Comparison of ENCODE assay signal across 8 cellular contexts in the genomic region with DNA sequence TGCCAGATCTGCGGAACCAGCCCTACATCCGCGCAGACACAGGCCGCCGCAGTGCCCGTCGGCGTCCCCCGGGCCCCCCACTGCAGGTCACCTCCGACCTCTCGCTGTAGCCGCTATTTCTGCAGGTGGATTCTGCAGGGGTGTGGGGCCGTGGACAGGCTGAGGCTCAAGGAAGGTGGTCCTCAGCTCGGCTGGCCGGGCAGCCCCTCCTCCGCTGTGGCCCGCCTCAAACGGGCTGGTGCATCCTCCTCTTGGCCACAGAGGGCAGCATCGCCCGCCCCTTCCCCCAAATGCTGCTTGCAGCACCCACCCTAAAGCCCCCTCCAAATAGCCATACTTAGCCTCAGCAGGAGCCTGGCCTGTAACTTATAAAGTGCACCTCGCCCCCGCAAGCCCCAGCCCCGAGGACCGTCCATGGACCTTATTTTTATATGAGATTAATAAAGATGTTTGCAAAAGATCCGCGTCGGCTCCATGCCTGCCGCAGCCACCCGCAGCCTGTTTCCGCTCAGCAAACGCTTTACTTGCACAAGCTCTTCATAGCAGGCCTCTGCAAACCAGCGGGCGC. TPM values are rescaled to one million over a fixed set of nuclear protein-coding genes. Genes with fewer than 3 reads are reported as not detected.
DNase-seq lines count a peak whose midpoint lies in the region; ATAC-seq and TF ChIP-seq lines count a peak whose summit lies in the region.

No MANE protein-coding gene starts in this region.

- TF ChIP-seq CTCF in CD4-positive, alpha-beta T cell (IDR thresholded peaks at IDR 0.05) = peak; percentile 69
- TF ChIP-seq CTCF in fibroblast of lung (conservative IDR thresholded peaks at IDR 0.05 in 1 of 2, IDR thresholded peaks at IDR 0.05 in 1 of 2; ENCODE audit: low read depth in 1 of 2, low read length in 2 of 2) = peak; percentile 39 to 55
- no peak for TF ChIP-seq CTCF in neutrophil (IDR thresholded peaks at IDR 0.05)

- H3K36me3 Mint-ChIP-seq in CD4-positive, alpha-beta T cell (ENCODE audit: low read depth) = peaks cover 87% of the 10 kb centered on the region
- H3K36me3 Mint-ChIP-seq in T-helper 2 cell treated with Interferon-gamma antibody and Interleukin-4, amounts not matched to agents 5 μg/mL and 100 μg/mL, for 36 hours (ENCODE audit: low read depth) = peaks cover 65% of the 10 kb centered on the region

- H2AFZ ChIP-seq in fibroblast of lung (ENCODE audit: low read length) = peak overlapping the region; percentile 65

- H3K79me2 ChIP-seq in fibroblast of lung (ENCODE audit: control insufficient read depth, insufficient read depth, low read length) = no peaks in the 10 kb centered on the region

- peak overlapping the region; percentile 93 for H3K4me3 Mint-ChIP-seq in CD4-positive, alpha-beta T cell
- peak overlapping the region; percentile 85 for H3K4me3 Mint-ChIP-seq in T-helper 2 cell treated with Interferon-gamma antibody and Interleukin-4, amounts not matched to agents 5 μg/mL and 100 μg/mL, for 36 hours

- no peaks in the 10 kb centered on the region for H3K27me3 ChIP-seq in CD4-positive, alpha-beta T cell (ENCODE audit: control insufficient read depth, insufficient read depth, low read length)
- H3K27me3 ChIP-seq in HUES48 (ENCODE audit: control insufficient read depth, insufficient read depth, low read length) = no peaks in the 10 kb centered on the region; the same call in 1 of the 2 replicates
- peaks cover 2% of the 10 kb centered on the region for H3K27me3 ChIP-seq in fibroblast of lung (ENCODE audit: control insufficient read depth, insufficient read depth, low read length)
- no peaks in the 10 kb centered on the region for H3K27me3 ChIP-seq in neutrophil

- POLR2A ChIA-PET in CD4-positive, alpha-beta T cell (lab: Charles Lee) = interaction anchor here (0.6 to 12.4 kb wide), 14 partner anchors 8 to 1941 kb away, joined by 3 to 346 read pairs (median 16); partner anchors contain the start of genes FMNL1, HEXIM1, HEXIM2 and MAP3K14

- H3K9ac ChIP-seq in HUES48 (ENCODE audit: low read depth, low read length) = peak overlapping the region; percentile 65
- H3K9ac ChIP-seq in fibroblast of lung (ENCODE audit: insufficient read depth, low read length) = peak overlapping the region; percentile 58

- no peaks in the 10 kb centered on the region for H3K9me3 ChIP-seq in CD4-positive, alpha-beta T cell (ENCODE audit: control insufficient read depth, low read length)
- no peaks in the 10 kb centered on the region for H3K9me3 ChIP-seq in HUES48 (ENCODE audit: control insufficient read depth, insufficient read depth, low read length)
- H3K9me3 ChIP-seq in fibroblast of lung (ENCODE audit: control insufficient read depth, insufficient read depth, low read depth, low read length) = no peaks in the 10 kb centered on the region
- H3K9me3 ChIP-seq in neutrophil = peaks cover 13% of the 10 kb centered on the region

- intact Hi-C loops in CD4-positive, alpha-beta T cell (cut with DNase I, micrococcal nuclease) = loop anchor here (2.0 kb wide), 2 partner anchors 24 to 70 kb away; partner anchors contain the start of gene MAP3K14 (in 2 of the 2)

- H3K27ac ChIP-seq in CD4-positive, alpha-beta T cell (ENCODE audit: low read depth, low read length) = peak overlapping the region; percentile 96
- H3K27ac ChIP-seq in HUES48 (ENCODE audit: low read depth, low read length) (peak overlapping the region; percentile 93), fibroblast of lung (ENCODE audit: insufficient read depth, low read length) (no peak overlapping the region), neutrophil (peak overlapping the region; percentile 87)

- no peaks in the 10 kb centered on the region for H3K9me3 Mint-ChIP-seq in CD4-positive, alpha-beta T cell
- H3K9me3 Mint-ChIP-seq in T-helper 2 cell treated with Interferon-gamma antibody and Interleukin-4, amounts not matched to agents 5 μg/mL and 100 μg/mL, for 36 hours = no peaks in the 10 kb centered on the region

- no peaks in the 10 kb centered on the region for H4K20me1 ChIP-seq in fibroblast of lung (ENCODE audit: control insufficient read depth, extremely low read depth, insufficient read depth, low read length)

- H3K27me3 Mint-ChIP-seq in CD4-positive, alpha-beta T cell = no peaks in the 10 kb centered on the region
- H3K27me3 Mint-ChIP-seq in T-helper 2 cell treated with Interferon-gamma antibody and Interleukin-4, amounts not matched to agents 5 μg/mL and 100 μg/mL, for 36 hours (ENCODE audit: low read depth) = no peaks in the 10 kb centered on the region

- peak overlapping the region; percentile 88 for H3K4me3 ChIP-seq in HUES48 (ENCODE audit: low read depth, low read length)
- peak overlapping the region; percentile 39 to 57 (median 54) for H3K4me3 ChIP-seq in fibroblast of lung (replicated peaks in 1 of 4; ENCODE audit: control extremely low read depth in 1 of 4, insufficient read depth in 1 of 4, low read depth in 3 of 4, low read length in 4 of 4)
- H3K4me3 ChIP-seq in neutrophil (ENCODE audit: low read depth in 1 of 2, low read length in 1 of 2) = peak overlapping the region; percentile 55 to 64

- H3K4me1 Mint-ChIP-seq in CD4-positive, alpha-beta T cell (ENCODE audit: low read depth) = peaks cover 62% of the 10 kb centered on the region
- peaks cover 41% of the 10 kb centered on the region for H3K4me1 Mint-ChIP-seq in T-helper 2 cell treated with Interferon-gamma antibody and Interleukin-4, amounts not matched to agents 5 μg/mL and 100 μg/mL, for 36 hours (ENCODE audit: low read depth)

- ATAC-seq in CD4-positive, alpha-beta T cell (ENCODE audit: poor library complexity) = peak; percentile 48
- ATAC-seq in GM21367 (IDR thresholded peaks at IDR 0.05; ENCODE audit: unreplicated experiment) (no peak), HG03039 (IDR thresholded peaks at IDR 0.05; ENCODE audit: unreplicated experiment) (no peak)

- H3K36me3 ChIP-seq in HUES48 (ENCODE audit: control insufficient read depth, insufficient read depth, low read length) (peaks cover 11% of the 10 kb centered on the region), fibroblast of lung (ENCODE audit: control insufficient read depth, insufficient read depth, low read length) (no peaks in the 10 kb centered on the region), neutrophil (peaks cover 98% of the 10 kb centered on the region)

- H3K4me2 ChIP-seq in fibroblast of lung (ENCODE audit: extremely low read depth, insufficient read depth, low read length) = peak overlapping the region; percentile 98

- H3K4me1 ChIP-seq in HUES48 (ENCODE audit: control insufficient read depth, insufficient read depth, low read length) (peaks cover 12% of the 10 kb centered on the region), fibroblast of lung (ENCODE audit: control insufficient read depth, extremely low read depth, insufficient read depth, low read length) (no peaks in the 10 kb centered on the region), neutrophil (ENCODE audit: control insufficient read depth in 1 of 2, insufficient read depth in 1 of 2, low read depth in 1 of 2, low read length in 1 of 2) (peaks cover 35 to 39% of the 10 kb centered on the region in 2 experiments)

- H3K27ac Mint-ChIP-seq in CD4-positive, alpha-beta T cell = peak overlapping the region; percentile 100
- H3K27ac Mint-ChIP-seq in T-helper 2 cell treated with Interferon-gamma antibody and Interleukin-4, amounts not matched to agents 5 μg/mL and 100 μg/mL, for 36 hours = peak overlapping the region; percentile 94

- CTCF ChIA-PET in CD4-positive, alpha-beta T cell (lab: Charles Lee) = interaction anchor here (0.6 to 3.3 kb wide), 16 partner anchors 10 to 138 kb away, joined by 3 to 16 read pairs (median 3); partner anchors contain the start of genes ACBD4, FMNL1 and MAP3K14

- peak in 8 of 10 experiments; percentile 33 to 83 (median 66) for DNase-seq in CD4-positive, alpha-beta T cell
- DNase-seq in T-helper 2 cell treated with Interferon-gamma antibody and Interleukin-4, amounts not matched to agents 5 μg/mL and 100 μg/mL, for 36 hours (ENCODE audit: low spot score) = no peak
- DNase-seq in fibroblast of lung (ENCODE audit: low read depth in 2 of 2) = peak; percentile 15 to 23
- no peak for DNase-seq in NAMALWA (ENCODE audit: low spot score)

RNA-seq across cellular contexts. Expression of gene SPATA32, which starts 14.9 kb away (rescaled TPM):
- total RNA-seq in CD4-positive, alpha-beta T cell = under 1 TPM; 0.20 to 0.27 TPM
- not detected in 2 replicates for total RNA-seq in fibroblast of lung
- polyA plus RNA-seq in fibroblast of lung = not detected in 2 replicates
- polyA plus RNA-seq in fibroblast of lung (2012) = not detected in 2 replicates
- not detected in 2 replicates for polyA minus RNA-seq in fibroblast of lung (ENCODE audit: low replicate concordance)

RNA-seq across cellular contexts. Expression of gene FMNL1, which starts 25.3 kb away (rescaled TPM):
- 100 to 1,000 TPM; 378 to 387 TPM for total RNA-seq in CD4-positive, alpha-beta T cell
- 2.8 and 3.1 TPM in 2 replicates for total RNA-seq in fibroblast of lung
- 1.1 and 1.9 TPM in 2 replicates for polyA plus RNA-seq in fibroblast of lung
- polyA plus RNA-seq in fibroblast of lung (2012) = 2.6 and 6.2 TPM in 2 replicates
- 11.4 and 13.4 TPM in 2 replicates for polyA minus RNA-seq in fibroblast of lung (ENCODE audit: low replicate concordance)

Comparison
In these comparisons a context has a peak if more than half of its experiments do, and no peak if none do; other contexts are left out.
1. DNase-seq: peak in CD4-positive, alpha-beta T cell (8 of 10) and fibroblast of lung (2 of 2); none in T-helper 2 cell treated with Interferon-gamma antibody and Interleukin-4, amounts not matched to agents 5 μg/mL and 100 μg/mL, for 36 hours (single experiment) and NAMALWA (single experiment).
2. RNA of gene FMNL1, which starts 25.3 kb away (total RNA-seq): 378 to 387 TPM in CD4-positive, alpha-beta T cell; 2.8 to 3.1 TPM in fibroblast of lung; every median in the first group is over 10 times any median in the second.
3. Peak in every context shown above with its lines, with median percentiles within 50 percentile points of each other: H3K4me3 ChIP-seq.